ENCODE assay signal across 9 cellular contexts in genomic region chr3:33915796-33916589, GRCh38.
DNase-seq lines count a peak whose midpoint lies in the region; FAIRE-seq and TF ChIP-seq lines count a peak whose summit lies in the region.
"Had no signal": no experiment of that assay in that cellular context is flagged by ENCODE, and none has a peak within 500 bp of the region (broad histone marks: within the 10 kb centered on the region; RNA-seq: fewer than 3 reads in every experiment).

No MANE protein-coding gene starts in this region.

- no peaks in the 10 kb centered on the region for H3K36me3 ChIP-seq in endodermal cell (ENCODE audit: control insufficient read depth, insufficient read depth, low read length)

- peaks cover 30% of the 10 kb centered on the region for H3K4me1 Mint-ChIP-seq in endodermal cell

- CTCF ChIA-PET in HEK293T (lab: Yijun Ruan, JAX), result interaction anchor here (1.2 to 2.6 kb wide), 3 partner anchors 32 to 99 kb away, joined by 6 to 15 read pairs (median 11); no protein-coding TSS in a partner anchor

- FAIRE-seq in GM12891 (lab: Jason Lieb, UNC), result peak; percentile 64
- FAIRE-seq: frontal cortex had no signal

- no peak overlapping the region for H3K27ac ChIP-seq in endodermal cell (ENCODE audit: low read depth, low read length)

- TF ChIP-seq CTCF in endodermal cell (conservative IDR thresholded peaks at IDR 0.05) (peak; percentile 36), retinal pigment epithelial cell (conservative IDR thresholded peaks at IDR 0.05; ENCODE audit: low read depth, low read length) (peak; percentile 12)

- no peak for TF ChIP-seq POLR2A in GM12891 (IDR thresholded peaks at IDR 0.05; ENCODE audit: low read depth, low read length)

- H3K9me3 Mint-ChIP-seq in endodermal cell, result no peaks in the 10 kb centered on the region

- H3K9ac ChIP-seq in endodermal cell (ENCODE audit: extremely low read depth, low read length, poor library complexity, severe bottlenecking), result no peak overlapping the region

- H3K27me3 Mint-ChIP-seq in endodermal cell (ENCODE audit: insufficient read depth), result peaks cover 32% of the 10 kb centered on the region

- peak; percentile 30 for DNase-seq in GM12891 (ENCODE audit: insufficient read length, low spot score)
- no peak for DNase-seq in HEK293T (ENCODE audit: extremely low spot score)
- peak; percentile 39 for DNase-seq in NCI-H748 (lab: John Stamatoyannopoulos, UW; ENCODE audit: unreplicated experiment)
- peak; percentile 57 for DNase-seq in endodermal cell
- no peak for DNase-seq in retinal pigment epithelial cell (ENCODE audit: low read depth)
- no peak for DNase-seq in GF-D8 (lab: John Stamatoyannopoulos, UW)
- DNase-seq in effector CD8-positive, alpha-beta T cell (lab: John Stamatoyannopoulos, UW), result no peak
- no peak for DNase-seq in HCEC 1CT

- H3K4me3 ChIP-seq in endodermal cell (ENCODE audit: low read length) (no peak overlapping the region), retinal pigment epithelial cell (ENCODE audit: low read length) (no peak overlapping the region)

- no peaks in the 10 kb centered on the region for H3K36me3 Mint-ChIP-seq in endodermal cell (ENCODE audit: low read depth)

- H3K9me3 ChIP-seq in endodermal cell (ENCODE audit: control insufficient read depth, low read length), result no peaks in the 10 kb centered on the region

- POLR2A ChIA-PET in HEK293T (lab: Yijun Ruan, JAX), result no interaction called here

- peaks cover 15% of the 10 kb centered on the region for H3K4me1 ChIP-seq in endodermal cell (ENCODE audit: control insufficient read depth, insufficient read depth, low read length)

- H3K27me3 ChIP-seq in endodermal cell (ENCODE audit: control insufficient read depth, insufficient read depth, low read length, poor library complexity, severe bottlenecking), result peaks cover 14% of the 10 kb centered on the region

- no peak overlapping the region for H3K27ac Mint-ChIP-seq in endodermal cell

- no peak overlapping the region for H3K4me3 Mint-ChIP-seq in endodermal cell

- WGBS in endodermal cell (ENCODE audit: insufficient coverage in 1 of 2, insufficient read length in 1 of 2), 2 experiments, result 84 to 87% methylated on average over 4 to 9 of the region's 9 CpGs

TF ChIP-seq in GM12891, 5 proteins besides CTCF, POLR2A, EP300 and RAD21:
- TF ChIP-seq POLR2AphosphoS5 (IDR thresholded peaks at IDR 0.05; ENCODE audit: low read depth, low read length) (no peak), PAX5 (IDR thresholded peaks at IDR 0.05; ENCODE audit: insufficient read depth, low read length, severe bottlenecking) (no peak), POU2F2 (IDR thresholded peaks at IDR 0.05; ENCODE audit: low read depth, low read length) (no peak), TAF1 (IDR thresholded peaks at IDR 0.05; ENCODE audit: low read depth, low read length) (no peak), SPI1 (IDR thresholded peaks at IDR 0.05; ENCODE audit: low read depth, low read length) (peak; percentile 23; the same call in 1 of the 2 replicates)

TF ChIP-seq in HEK293T, 16 proteins besides CTCF, POLR2A, EP300 and RAD21:
- no peak for TF ChIP-seq BHLHE40 (IDR thresholded peaks at IDR 0.05; ENCODE audit: borderline replicate concordance)
- TF ChIP-seq ELF4 (IDR thresholded peaks at IDR 0.05), result no peak
- TF ChIP-seq PKNOX1 (IDR thresholded peaks at IDR 0.05), result peak; percentile 25; the same call in 1 of the 2 replicates
- TF ChIP-seq LEF1 (IDR thresholded peaks at IDR 0.05; ENCODE audit: borderline replicate concordance), result no peak
- TF ChIP-seq FOXA1 (IDR thresholded peaks at IDR 0.05), result no peak

Comparison
In these comparisons a context has a peak if more than half of its experiments do, and no peak if none do; other contexts are left out.
1. DNase-seq: peak in GM12891 (single experiment), NCI-H748 (single experiment) and endodermal cell (single experiment); none in HEK293T (single experiment), retinal pigment epithelial cell (single experiment), GF-D8 (single experiment), effector CD8-positive, alpha-beta T cell (single experiment) and HCEC 1CT (single experiment).